Comparison of ENCODE assay signal across 8 cellular contexts in genomic region chr1:234604726-234605492, GRCh38. TPM values are rescaled to one million over a fixed set of nuclear protein-coding genes. Genes with fewer than 3 reads are reported as not detected.
A peak's percentile ranks its signal among the peaks of the same experiment; 100 is the strongest.
DNase-seq lines count a peak whose midpoint lies in the region; ATAC-seq and TF ChIP-seq lines count a peak whose summit lies in the region.

No MANE protein-coding gene starts in this region.

- H3K4me3 ChIP-seq in SJSA1, result peak overlapping the region; percentile 71
- peak overlapping the region; percentile 92 for H3K4me3 ChIP-seq in epithelial cell of esophagus (ENCODE audit: low read length)

- H3K4me1 ChIP-seq in SJSA1 (replicated peaks), result peaks cover 64% of the 10 kb centered on the region

- H3K36me3 Mint-ChIP-seq in activated CD8-positive, alpha-beta memory T cell treated with anti-CD3 and anti-CD28 coated beads, Interleukin-2, amount 10 ng/mL, durations not matched to agents 7 days and 5 days, result peaks cover 48% of the 10 kb centered on the region
- H3K36me3 Mint-ChIP-seq in nephron progenitor cell (ENCODE audit: low read depth), result peaks cover 55% of the 10 kb centered on the region

- DNase-seq in activated CD8-positive, alpha-beta memory T cell treated with anti-CD3 and anti-CD28 coated beads, Interleukin-2, amount 10 ng/mL, durations not matched to agents 7 days and 5 days, result no peak
- no peak for DNase-seq in activated CD8-positive, alpha-beta memory T cell treated with anti-CD3 and anti-CD28 coated beads, Interleukin-2, amount 50 U/mL, for 48 hours
- DNase-seq in SJSA1 (ENCODE audit: low read depth in 1 of 2, low spot score in 2 of 2) (peak in 1 of 2 experiments; percentile 58), epithelial cell of esophagus (ENCODE audit: low read depth) (peak; percentile 65), nephron progenitor cell (no peak), NCI-H1930 (lab: John Stamatoyannopoulos, UW) (no peak), germinal center (ENCODE audit: low spot score) (no peak), NCI-H187 treated with DMSO at 0.1 percent for 48 hours (lab: John Stamatoyannopoulos, UW) (no peak)

- no peak for TF ChIP-seq CTCF in epithelial cell of esophagus (IDR thresholded peaks at IDR 0.05; ENCODE audit: insufficient read depth, low read depth, low read length, missing control alignments)
- no peak for TF ChIP-seq CTCF in nephron progenitor cell (IDR thresholded peaks at IDR 0.05)

- peaks cover 72% of the 10 kb centered on the region for H3K36me3 ChIP-seq in SJSA1

- CTCF ChIA-PET in activated CD8-positive, alpha-beta memory T cell treated with anti-CD3 and anti-CD28 coated beads, Interleukin-2, amount 10 ng/mL, durations not matched to agents 7 days and 5 days (lab: Charles Lee), result interaction anchor here (0.5 to 2.5 kb wide), 10 partner anchors 8 to 479 kb away, joined by 3 to 12 read pairs (median 4); no protein-coding TSS in a partner anchor

- no peaks in the 10 kb centered on the region for H3K27me3 Mint-ChIP-seq in activated CD8-positive, alpha-beta memory T cell treated with anti-CD3 and anti-CD28 coated beads, Interleukin-2, amount 10 ng/mL, durations not matched to agents 7 days and 5 days
- H3K27me3 Mint-ChIP-seq in nephron progenitor cell (ENCODE audit: low read depth, poor library complexity), result peaks cover 4% of the 10 kb centered on the region

- no peaks in the 10 kb centered on the region for H3K27me3 ChIP-seq in SJSA1 (replicated peaks)

- H3K4me1 Mint-ChIP-seq in activated CD8-positive, alpha-beta memory T cell treated with anti-CD3 and anti-CD28 coated beads, Interleukin-2, amount 10 ng/mL, durations not matched to agents 7 days and 5 days, result peaks cover 56% of the 10 kb centered on the region
- H3K4me1 Mint-ChIP-seq in nephron progenitor cell, result peaks cover 76% of the 10 kb centered on the region

- no peaks in the 10 kb centered on the region for H3K9me3 Mint-ChIP-seq in activated CD8-positive, alpha-beta memory T cell treated with anti-CD3 and anti-CD28 coated beads, Interleukin-2, amount 10 ng/mL, durations not matched to agents 7 days and 5 days (ENCODE audit: low read depth)
- H3K9me3 Mint-ChIP-seq in nephron progenitor cell, result no peaks in the 10 kb centered on the region

- H3K4me3 Mint-ChIP-seq in activated CD8-positive, alpha-beta memory T cell treated with anti-CD3 and anti-CD28 coated beads, Interleukin-2, amount 10 ng/mL, durations not matched to agents 7 days and 5 days, result peak overlapping the region; percentile 83
- peak overlapping the region; percentile 89 for H3K4me3 Mint-ChIP-seq in nephron progenitor cell

- ATAC-seq in activated CD8-positive, alpha-beta memory T cell treated with anti-CD3 and anti-CD28 coated beads, Interleukin-2, amount 10 ng/mL, durations not matched to agents 7 days and 5 days, result no peak

- H3K27ac Mint-ChIP-seq in activated CD8-positive, alpha-beta memory T cell treated with anti-CD3 and anti-CD28 coated beads, Interleukin-2, amount 10 ng/mL, durations not matched to agents 7 days and 5 days, result peak overlapping the region; percentile 98
- peak overlapping the region; percentile 68 for H3K27ac Mint-ChIP-seq in nephron progenitor cell

- H3K9me3 ChIP-seq in SJSA1 (replicated peaks), result no peaks in the 10 kb centered on the region

- peak overlapping the region; percentile 88 for H3K27ac ChIP-seq in SJSA1

RNA-seq across cellular contexts. Expression of gene IRF2BP2, which starts 5.1 kb away (rescaled TPM):
- total RNA-seq in activated CD8-positive, alpha-beta memory T cell treated with anti-CD3 and anti-CD28 coated beads, Interleukin-2, amount 10 ng/mL, durations not matched to agents 7 days and 5 days, result 100 to 1,000 TPM in 1 of 2 experiments, 10 to 100 TPM in 1; 81.1 to 103 TPM
- total RNA-seq in SJSA1 (2014; rRNA removed; shearing (Covaris generic)), result 42.1 and 60.8 TPM in 2 replicates
